8 cellular contexts compared by ENCODE assay signal in the genomic region with DNA sequence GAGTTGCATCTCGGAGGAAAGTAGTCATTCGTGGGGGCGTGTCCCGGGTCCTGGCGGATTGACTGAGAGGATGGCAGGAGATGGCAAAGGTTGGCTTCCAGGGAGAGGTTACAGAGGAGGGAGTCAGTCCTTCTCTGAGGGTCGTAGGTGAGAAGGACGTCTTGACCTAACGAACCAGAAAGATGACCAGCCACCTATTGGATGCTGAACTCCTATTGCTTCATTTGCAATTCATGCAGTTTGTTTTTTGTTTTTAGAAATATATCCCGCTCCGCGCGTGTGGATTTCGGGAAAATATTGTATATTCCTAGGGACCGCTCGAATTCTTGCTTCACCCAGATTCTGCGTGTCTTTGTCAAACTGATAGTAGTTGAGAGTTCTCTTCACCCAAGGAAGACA. TPM values are rescaled to one million over a fixed set of nuclear protein-coding genes. Genes with fewer than 3 reads are reported as not detected.
DNase-seq lines count a peak whose midpoint lies in the region; ATAC-seq and TF ChIP-seq lines count a peak whose summit lies in the region.

No MANE protein-coding gene starts in this region.

- TF ChIP-seq CTCF in MCF 10A (IDR thresholded peaks at IDR 0.05; ENCODE audit: unreplicated experiment): no peak

- H3K4me1 Mint-ChIP-seq in MCF 10A (ENCODE audit: insufficient read depth, unreplicated experiment): peaks cover 34% of the 10 kb centered on the region

- DNase-seq in NCI-H1694 treated with DMSO at 0.1 percent for 48 hours (lab: John Stamatoyannopoulos, UW): peak; percentile 68
- DNase-seq in NCI-H1694 (lab: John Stamatoyannopoulos, UW): no peak
- DNase-seq in RPMI7951 (ENCODE audit: low read depth): peak; percentile 52
- peak; percentile 68 for DNase-seq in MCF 10A (ENCODE audit: unreplicated experiment)
- DNase-seq in left colon: peak; percentile 60 to 68
- DNase-seq in stimulated activated CD4-positive, alpha-beta T cell treated with anti-CD3 and anti-CD28 coated beads, Interleukin-4, amount 100 ng/mL, for 48 hours (ENCODE audit: low read depth in 2 of 2): peak; percentile 66 to 78
- DNase-seq in posterior vena cava (ENCODE audit: low spot score): no peak

- peak overlapping the region; percentile 96 for H3K4me3 Mint-ChIP-seq in MCF 10A (ENCODE audit: unreplicated experiment)

- intact Hi-C loops in MCF 10A (cut with micrococcal nuclease) (loop anchor here (5.0 to 10.0 kb wide), 2 partner anchors 177 to 439 kb away; no protein-coding TSS in a partner anchor), left colon (cut with DNase I, micrococcal nuclease) (no loop called here), posterior vena cava (cut with DNase I) (no loop called here)

- ATAC-seq in left colon (peak; percentile 59), HG03342 (IDR thresholded peaks at IDR 0.05; ENCODE audit: unreplicated experiment) (no peak)

- H3K27ac Mint-ChIP-seq in MCF 10A (ENCODE audit: low read depth, unreplicated experiment): peak overlapping the region; percentile 96

- POLR2A ChIA-PET in MCF 10A (lab: Yijun Ruan, JAX): interaction anchor here (0.7 to 2.5 kb wide), 13 partner anchors 9 to 685 kb away, joined by 3 to 15 read pairs (median 4); no protein-coding TSS in a partner anchor

- H3K9me3 Mint-ChIP-seq in MCF 10A (ENCODE audit: unreplicated experiment): no peaks in the 10 kb centered on the region

- TSS peak; percentile 56 for BruUV-seq in MCF 10A (replicated peaks; lab: Mats Ljungman, UMichigan)

- CTCF ChIA-PET in MCF 10A (lab: Yijun Ruan, JAX): interaction anchor here (0.7 to 2.8 kb wide), 10 partner anchors 8 to 274 kb away, joined by 3 to 20 read pairs (median 3); no protein-coding TSS in a partner anchor

- H3K27me3 Mint-ChIP-seq in MCF 10A (ENCODE audit: insufficient read depth, unreplicated experiment): no peaks in the 10 kb centered on the region

- H3K36me3 Mint-ChIP-seq in MCF 10A (ENCODE audit: insufficient read depth, unreplicated experiment): no peaks in the 10 kb centered on the region

RNA-seq across cellular contexts. Expression of gene DISP1, which starts 0.5 kb away (rescaled TPM):
- total RNA-seq in RPMI7951 (2014; rRNA removed; shearing (Covaris generic)): 4.1 and 4.2 TPM in 2 replicates
- total RNA-seq in MCF 10A (2022) (6.7 and 7.6 TPM in 2 replicates), left colon (1 to 10 TPM; 1.6 to 4.2 TPM), posterior vena cava (1 to 10 TPM; 8.0 to 8.8 TPM)

Comparison
In these comparisons a context has a peak if more than half of its experiments do, and no peak if none do; other contexts are left out.
1. DNase-seq: peak in NCI-H1694 treated with DMSO at 0.1 percent for 48 hours (single experiment), RPMI7951 (single experiment), MCF 10A (single experiment), left colon (2 of 2) and stimulated activated CD4-positive, alpha-beta T cell treated with anti-CD3 and anti-CD28 coated beads, Interleukin-4, amount 100 ng/mL, for 48 hours (2 of 2); none in NCI-H1694 (single experiment) and posterior vena cava (single experiment).